In genomic region chr19:38669532-38669931, GRCh38 we compare ENCODE assay signal across 8 cellular contexts. TPM values are rescaled to one million over a fixed set of nuclear protein-coding genes. Genes with fewer than 3 reads are reported as not detected.
A peak's percentile ranks its signal among the peaks of the same experiment; 100 is the strongest.
DNase-seq lines count a peak whose midpoint lies in the region; ATAC-seq and TF ChIP-seq lines count a peak whose summit lies in the region.

No MANE protein-coding gene starts in this region.

- H3K27me3 ChIP-seq in fibroblast of lung (ENCODE audit: control insufficient read depth, insufficient read depth, low read length) (no peaks in the 10 kb centered on the region), skeletal muscle tissue (ENCODE audit: control insufficient read depth in 3 of 3, insufficient read depth in 3 of 3, low read length in 3 of 3) (no peaks in the 10 kb centered on the region)

- H3K4me3 ChIP-seq in fibroblast of lung (replicated peaks in 1 of 4; ENCODE audit: control extremely low read depth in 1 of 4, insufficient read depth in 1 of 4, low read depth in 3 of 4, low read length in 4 of 4) (no peak overlapping the region), skeletal muscle tissue (ENCODE audit: low read length in 3 of 3) (peak overlapping the region in 2 of 3 donors; percentile 26 to 46)

- H3K27ac ChIP-seq in fibroblast of lung (ENCODE audit: insufficient read depth, low read length) (peak overlapping the region; percentile 8), skeletal muscle tissue (ENCODE audit: low read depth, low read length) (peak overlapping the region; percentile 69)

- peaks cover 88% of the 10 kb centered on the region for H3K79me2 ChIP-seq in fibroblast of lung (ENCODE audit: control insufficient read depth, insufficient read depth, low read length)

- no peak overlapping the region for H2AFZ ChIP-seq in fibroblast of lung (ENCODE audit: low read length)

- no peaks in the 10 kb centered on the region for H3K9me3 ChIP-seq in fibroblast of lung (ENCODE audit: control insufficient read depth, insufficient read depth, low read depth, low read length)
- H3K9me3 ChIP-seq in skeletal muscle tissue (ENCODE audit: control insufficient read depth in 3 of 3, low read length in 3 of 3), result no peaks in the 10 kb centered on the region

- ATAC-seq in HG02642 (IDR thresholded peaks at IDR 0.05; ENCODE audit: poor library complexity, unreplicated experiment) (no peak), GM18520 (IDR thresholded peaks at IDR 0.05; ENCODE audit: unreplicated experiment) (no peak)

- H3K9ac ChIP-seq in fibroblast of lung (ENCODE audit: insufficient read depth, low read length), result no peak overlapping the region
- H3K9ac ChIP-seq in skeletal muscle tissue (ENCODE audit: low read depth in 1 of 3, low read length in 3 of 3), result peak overlapping the region in 1 of 3 donors; percentile 3

- peaks cover 84% of the 10 kb centered on the region for H3K4me1 Mint-ChIP-seq in HFFc6 (ENCODE audit: low read depth)

- H3K4me3 Mint-ChIP-seq in HFFc6, result peak overlapping the region; percentile 58

- peaks cover 13% of the 10 kb centered on the region for H3K27me3 Mint-ChIP-seq in HFFc6 (ENCODE audit: insufficient read depth)

- H3K9me3 Mint-ChIP-seq in HFFc6, result no peaks in the 10 kb centered on the region

- TF ChIP-seq CTCF in HFFc6 (IDR thresholded peaks at IDR 0.05), result no peak
- TF ChIP-seq CTCF in fibroblast of lung (conservative IDR thresholded peaks at IDR 0.05 in 1 of 2, IDR thresholded peaks at IDR 0.05 in 1 of 2; ENCODE audit: low read depth in 1 of 2, low read length in 2 of 2), result no peak

- no peaks in the 10 kb centered on the region for H4K20me1 ChIP-seq in fibroblast of lung (ENCODE audit: control insufficient read depth, extremely low read depth, insufficient read depth, low read length)

- H3K4me1 ChIP-seq in fibroblast of lung (ENCODE audit: control insufficient read depth, extremely low read depth, insufficient read depth, low read length) (peaks cover 39% of the 10 kb centered on the region), skeletal muscle tissue (ENCODE audit: control insufficient read depth in 3 of 3, insufficient read depth in 3 of 3, low read length in 3 of 3) (peaks cover 77 to 89% (median 78%) of the 10 kb centered on the region in 3 donors)

- H3K36me3 Mint-ChIP-seq in HFFc6 (ENCODE audit: low read depth), result peaks cover 41% of the 10 kb centered on the region

- no peak overlapping the region for H3K4me2 ChIP-seq in fibroblast of lung (ENCODE audit: extremely low read depth, insufficient read depth, low read length)

- H3K36me3 ChIP-seq in fibroblast of lung (ENCODE audit: control insufficient read depth, insufficient read depth, low read length) (peaks cover 2% of the 10 kb centered on the region), skeletal muscle tissue (ENCODE audit: control insufficient read depth in 3 of 3, insufficient read depth in 3 of 3, low read length in 3 of 3) (no peaks in the 10 kb centered on the region)

- H3K27ac Mint-ChIP-seq in HFFc6, result peak overlapping the region; percentile 97

- DNase-seq in HFFc6 (no peak), SW480 (ENCODE audit: low spot score) (peak; percentile 83), fibroblast of lung (ENCODE audit: low read depth in 2 of 2) (no peak), cerebellar cortex (ENCODE audit: low spot score) (no peak), LoVo (ENCODE audit: low spot score) (no peak)

RNA-seq across cellular contexts. Expression of gene ACTN4, which starts 22.1 kb away (rescaled TPM):
- total RNA-seq in HFFc6 (2021; fragmentation: NEBNext Ultra II Directional; extraction: Animal tissue kit (Norgen Biotek cat#: 25700)), result 1,000 to 10,000 TPM in 5 of 6 experiments, 100 to 1,000 TPM in 1; 972 to 1,299 (median 1,250) TPM
- total RNA-seq in fibroblast of lung, result 65.0 and 127 TPM in 2 replicates
- 363 and 683 TPM in 2 replicates for polyA plus RNA-seq in fibroblast of lung
- polyA plus RNA-seq in fibroblast of lung (2012), result 608 and 1,180 TPM in 2 replicates
- 641 and 1,577 TPM in 2 replicates for polyA minus RNA-seq in fibroblast of lung (ENCODE audit: low replicate concordance)
- 42.3 TPM for total RNA-seq in skeletal muscle tissue

RNA-seq across cellular contexts. Expression of gene EIF3K, which starts 50.5 kb away (rescaled TPM):
- total RNA-seq in HFFc6 (2021; fragmentation: NEBNext Ultra II Directional; extraction: Animal tissue kit (Norgen Biotek cat#: 25700)), result 100 to 1,000 TPM; 227 to 241 (median 238) TPM
- 198 and 334 TPM in 2 replicates for total RNA-seq in fibroblast of lung
- polyA plus RNA-seq in fibroblast of lung, result 171 and 280 TPM in 2 replicates
- 288 and 298 TPM in 2 replicates for polyA plus RNA-seq in fibroblast of lung (2012)
- polyA minus RNA-seq in fibroblast of lung (ENCODE audit: low replicate concordance), result 519 and 653 TPM in 2 replicates
- total RNA-seq in skeletal muscle tissue, result 314 TPM

RNA-seq across cellular contexts. Expression of gene MAP4K1, which starts 51.8 kb away (rescaled TPM):
- under 1 TPM in 3 of 6 experiments, not detected in 3; 0.27 to 0.74 (median 0.28) TPM for total RNA-seq in HFFc6 (2021; fragmentation: NEBNext Ultra II Directional; extraction: Animal tissue kit (Norgen Biotek cat#: 25700))
- total RNA-seq in fibroblast of lung (under 0.01 and 0.17 TPM in 2 replicates), skeletal muscle tissue (under 0.01 TPM)
- 0.09 and 0.12 TPM in 2 replicates for polyA plus RNA-seq in fibroblast of lung
- 0.27 TPM in 1 of 2 replicates, not detected in the other for polyA plus RNA-seq in fibroblast of lung (2012)
- not detected in 2 replicates for polyA minus RNA-seq in fibroblast of lung (ENCODE audit: low replicate concordance)

Comparison
In these comparisons a context has a peak if more than half of its experiments do, and no peak if none do; other contexts are left out.
1. H3K4me3 ChIP-seq: peak in skeletal muscle tissue (2 of 3); none in fibroblast of lung (0 of 4).